In the genomic region with DNA sequence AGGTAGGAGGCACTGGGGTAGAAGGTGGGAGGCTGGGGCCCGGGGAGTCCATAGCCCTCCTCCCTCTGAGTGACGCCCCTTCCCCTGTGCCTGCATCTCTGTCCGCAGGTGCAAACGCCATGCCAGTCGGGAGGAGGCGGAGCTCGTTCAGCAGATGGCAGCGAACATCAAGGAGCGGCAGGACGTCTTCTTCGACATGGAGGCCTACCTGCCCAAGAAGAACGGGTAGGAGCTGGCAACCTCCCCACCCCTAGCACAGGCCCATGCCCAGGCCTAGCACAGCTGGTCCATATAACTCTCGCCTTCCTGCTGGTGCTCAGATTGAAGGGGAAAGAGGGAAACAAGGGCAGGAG, we compare ENCODE assay signal across 13 cellular contexts. TPM values are rescaled to one million over a fixed set of nuclear protein-coding genes. Genes with fewer than 3 reads are reported as not detected.
DNase-seq lines count a peak whose midpoint lies in the region; ATAC-seq and TF ChIP-seq lines count a peak whose summit lies in the region.
"Had no signal": no experiment of that assay in that cellular context is flagged by ENCODE, and none has a peak within 500 bp of the region (broad histone marks: within the 10 kb centered on the region; RNA-seq: fewer than 3 reads in every experiment).

No MANE protein-coding gene starts in this region.

- H3K9ac ChIP-seq in DND-41 (ENCODE audit: low read depth, low read length), result no peak overlapping the region

- peaks cover 5% of the 10 kb centered on the region for H3K36me3 Mint-ChIP-seq in osteocyte (ENCODE audit: unreplicated experiment)
- no peaks in the 10 kb centered on the region for H3K36me3 Mint-ChIP-seq in CD14-positive monocyte

- H3K27me3 ChIP-seq in DND-41 (ENCODE audit: insufficient read depth, low read length, poor library complexity), result no peaks in the 10 kb centered on the region
- H3K27me3 ChIP-seq: sigmoid colon, upper lobe of left lung had no signal

- H3K4me1 Mint-ChIP-seq in osteocyte (ENCODE audit: unreplicated experiment), result peaks cover 13% of the 10 kb centered on the region
- peaks cover 11% of the 10 kb centered on the region for H3K4me1 Mint-ChIP-seq in CD14-positive monocyte

- TF ChIP-seq CTCF in DND-41 (IDR thresholded peaks at IDR 0.05; ENCODE audit: borderline replicate concordance, extremely low read depth, low read length, poor library complexity, severe bottlenecking), result no peak
- TF ChIP-seq CTCF in coronary artery (IDR thresholded peaks at IDR 0.05), result no peak
- TF ChIP-seq CTCF in osteocyte (IDR thresholded peaks at IDR 0.05), result no peak
- no peak for TF ChIP-seq CTCF in CD14-positive monocyte (IDR thresholded peaks at IDR 0.05)

- no peak overlapping the region for H3K4me2 ChIP-seq in DND-41 (ENCODE audit: insufficient read depth, low read length)

- 0 out of 3 replicates have a peak, but pooled peaks have one; percentile 19 for ATAC-seq in DND-41 (ENCODE audit: insufficient read depth, low read depth)
- ATAC-seq in GM19324 (IDR thresholded peaks at IDR 0.05; ENCODE audit: low FRiP score, unreplicated experiment), result no peak

- no peak overlapping the region for H2AFZ ChIP-seq in DND-41 (ENCODE audit: low read depth, low read length)

- H3K27ac Mint-ChIP-seq in osteocyte (ENCODE audit: unreplicated experiment) (peak overlapping the region; percentile 80), CD14-positive monocyte (peak overlapping the region in 1 of 7 donors; percentile 22)

- intact Hi-C loops in CD14-positive monocyte (cut with micrococcal nuclease), result no loop called here

- no peak for DNase-seq in DND-41
- peak; percentile 43 for DNase-seq in NCI-H2227 treated with DMSO at 0.1 percent for 48 hours (lab: John Stamatoyannopoulos, UW)
- no peak for DNase-seq in coronary artery (ENCODE audit: low spot score)
- no peak for DNase-seq in osteocyte (ENCODE audit: extremely low spot score, unreplicated experiment)
- DNase-seq in SIG-M5 treated with dmso at 0.1 percent for 504 hours (lab: John Stamatoyannopoulos, UW; ENCODE audit: unreplicated experiment), result no peak
- no peak for DNase-seq in CD14-positive monocyte (ENCODE audit: low spot score)
- DNase-seq in NCI-H2196 (lab: John Stamatoyannopoulos, UW; ENCODE audit: unreplicated experiment), result no peak
- DNase-seq: activated naive CD4-positive, alpha-beta T cell; NCI-H1694 treated with DMSO at 0.1 percent for 48 hours; sigmoid colon; upper lobe of left lung had no signal

- H3K9me3 ChIP-seq in DND-41 (ENCODE audit: insufficient read depth, low read length, severe bottlenecking), result no peaks in the 10 kb centered on the region
- H3K9me3 ChIP-seq: sigmoid colon, upper lobe of left lung had no signal

- no peaks in the 10 kb centered on the region for H4K20me1 ChIP-seq in DND-41 (ENCODE audit: insufficient read depth, low read length)

- H3K27me3 Mint-ChIP-seq in osteocyte (ENCODE audit: unreplicated experiment) (no peaks in the 10 kb centered on the region), CD14-positive monocyte (ENCODE audit: low read depth in 3 of 3) (peaks cover 0 to 2% (median 0%) of the 10 kb centered on the region in 3 donors)

- H3K9me3 Mint-ChIP-seq in osteocyte (ENCODE audit: unreplicated experiment), result no peaks in the 10 kb centered on the region
- H3K9me3 Mint-ChIP-seq in CD14-positive monocyte, result no peaks in the 10 kb centered on the region

- H3K4me3 Mint-ChIP-seq in osteocyte (ENCODE audit: unreplicated experiment), result no peak overlapping the region
- no peak overlapping the region for H3K4me3 Mint-ChIP-seq in CD14-positive monocyte

- no peak overlapping the region for H3K27ac ChIP-seq in DND-41 (ENCODE audit: low read length)
- peak overlapping the region; percentile 29 to 37 for H3K27ac ChIP-seq in coronary artery
- H3K27ac ChIP-seq: upper lobe of left lung had no signal

- no peaks in the 10 kb centered on the region for H3K4me1 ChIP-seq in DND-41 (ENCODE audit: insufficient read depth, low read length)
- H3K4me1 ChIP-seq: upper lobe of left lung had no signal

- H3K4me3 ChIP-seq in DND-41 (ENCODE audit: low read depth in 1 of 2, low read length in 2 of 2), result no peak overlapping the region
- H3K4me3 ChIP-seq in coronary artery, result no peak overlapping the region
- H3K4me3 ChIP-seq: lung, sigmoid colon, upper lobe of left lung had no signal

- H3K36me3 ChIP-seq in DND-41 (ENCODE audit: insufficient read depth, low read length), result peaks cover 9% of the 10 kb centered on the region

- no peaks in the 10 kb centered on the region for H3K79me2 ChIP-seq in DND-41 (ENCODE audit: insufficient read depth, low read length)

RNA-seq across cellular contexts. Expression of gene TMEM120B, which starts 35.6 kb away (rescaled TPM):
- total RNA-seq in osteocyte, result 10.2 and 13.2 TPM in 2 replicates
- polyA plus RNA-seq in CD14-positive monocyte, result 1 to 10 TPM in 1 of 2 donors, under 1 TPM in 1; 0.65 to 1.1 TPM

RNA-seq across cellular contexts. Expression of gene RHOF, which starts 45.3 kb away (rescaled TPM):
- 11.3 and 11.9 TPM in 2 replicates for total RNA-seq in osteocyte
- polyA plus RNA-seq in CD14-positive monocyte, result 10 to 100 TPM in 1 of 2 donors, 1 to 10 TPM in 1; 7.1 to 13.6 TPM

RNA-seq across cellular contexts. Expression of gene SETD1B, which starts 55.6 kb away (rescaled TPM):
- total RNA-seq in osteocyte, result 21.0 and 21.8 TPM in 2 replicates
- under 1 TPM; 0.28 to 0.60 TPM for polyA plus RNA-seq in CD14-positive monocyte
